29 cellular contexts compared by ENCODE assay signal in the genomic region with DNA sequence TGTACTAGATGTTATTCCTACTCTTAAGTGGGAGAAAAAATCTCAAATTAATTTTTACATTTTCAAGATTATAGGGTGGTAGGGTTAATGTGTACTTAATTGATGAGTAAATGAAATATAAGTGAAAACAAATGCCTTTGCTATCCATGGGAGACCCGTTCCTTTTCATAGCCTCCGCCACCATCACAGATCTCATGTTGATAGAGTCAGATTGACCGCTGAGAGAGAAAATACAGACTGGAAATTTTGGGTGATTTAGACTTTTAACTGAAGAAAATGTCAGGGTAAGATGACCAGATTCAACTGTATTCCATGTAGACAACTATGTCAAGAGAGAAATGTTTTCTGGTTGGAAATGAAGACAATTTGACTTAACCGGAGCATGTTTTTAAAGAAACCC.
"Had no signal": no experiment of that assay in that cellular context is flagged by ENCODE, and none has a peak within 500 bp of the region (broad histone marks: within the 10 kb centered on the region; RNA-seq: fewer than 3 reads in every experiment).

No MANE protein-coding gene starts in this region.

- ATAC-seq: activated CD4-positive, alpha-beta T cell treated with anti-CD3 and anti-CD28 coated beads for 36 hours; activated CD8-positive, alpha-beta T cell treated with anti-CD3 and anti-CD28 coated beads, Interleukin-2, amount 10 ng/mL, durations not matched to agents 7 days and 5 days; activated naive CD4-positive, alpha-beta T cell treated with anti-CD3 and anti-CD28 coated beads, Interleukin-2, amount 50 U/mL, for 72 hours; activated T-cell treated with anti-CD3 and anti-CD28 coated beads, Interleukin-2, amount 50 U/mL, for 72 hours; esophagus mucosa; heart left ventricle; T-helper 17 cell had no signal

- H3K4me1 ChIP-seq: breast epithelium, colonic mucosa had no signal

- H3K27ac ChIP-seq: ascending aorta, breast epithelium, cardiac muscle cell, colonic mucosa, heart left ventricle had no signal

- H3K36me3 Mint-ChIP-seq: activated CD4-positive, alpha-beta memory T cell treated with anti-CD3 and anti-CD28 coated beads for 36 hours; activated naive CD4-positive, alpha-beta T cell treated with anti-CD3 and anti-CD28 coated beads, Interleukin-2, amount 10 ng/mL, durations not matched to agents 7 days and 5 days; activated naive CD4-positive, alpha-beta T cell treated with anti-CD3 and anti-CD28 coated beads, Interleukin-2, amount 50 U/mL, for 72 hours; activated naive CD8-positive, alpha-beta T cell treated with anti-CD3 and anti-CD28 coated beads, Interleukin-2, amount 10 ng/mL, durations not matched to agents 7 days and 5 days; brain had no signal

- H3K27me3 Mint-ChIP-seq: activated CD4-positive, alpha-beta memory T cell treated with anti-CD3 and anti-CD28 coated beads for 36 hours; activated CD4-positive, alpha-beta T cell treated with anti-CD3 and anti-CD28 coated beads for 36 hours; activated CD4-positive, alpha-beta T cell treated with anti-CD3 and anti-CD28 coated beads, Interleukin-2, amount 10 ng/mL, durations not matched to agents 24 days and 14 days; activated naive CD4-positive, alpha-beta T cell treated with anti-CD3 and anti-CD28 coated beads, Interleukin-2, amount 10 ng/mL, durations not matched to agents 7 days and 5 days; activated T-cell treated with anti-CD3 and anti-CD28 coated beads, Interleukin-2, amount 50 U/mL, for 24 hours; T-helper 17 cell had no signal

- H3K9me3 ChIP-seq: ascending aorta, breast epithelium, colonic mucosa, heart left ventricle had no signal

- H3K36me3 ChIP-seq: ascending aorta, breast epithelium, cardiac muscle cell, colonic mucosa, heart left ventricle had no signal

- H3K27me3 ChIP-seq: ascending aorta, breast epithelium, cardiac muscle cell, colonic mucosa, heart left ventricle had no signal

- H3K9me3 Mint-ChIP-seq: activated CD4-positive, alpha-beta memory T cell treated with anti-CD3 and anti-CD28 coated beads for 36 hours; activated CD4-positive, alpha-beta T cell treated with anti-CD3 and anti-CD28 coated beads, Interleukin-2, amount 10 ng/mL, durations not matched to agents 24 days and 14 days; activated naive CD4-positive, alpha-beta T cell treated with anti-CD3 and anti-CD28 coated beads, Interleukin-2, amount 10 ng/mL, durations not matched to agents 7 days and 5 days; activated naive CD4-positive, alpha-beta T cell treated with anti-CD3 and anti-CD28 coated beads, Interleukin-2, amount 50 U/mL, for 72 hours; activated naive CD8-positive, alpha-beta T cell treated with anti-CD3 and anti-CD28 coated beads, Interleukin-2, amount 10 ng/mL, durations not matched to agents 7 days and 5 days; activated T-cell treated with anti-CD3 and anti-CD28 coated beads, Interleukin-2, amount 50 U/mL, for 24 hours; activated T-cell treated with anti-CD3 and anti-CD28 coated beads, Interleukin-2, amount 50 U/mL, for 72 hours; brain; endodermal cell; T-helper 2 cell treated with Interferon-gamma antibody and Interleukin-4, amounts not matched to agents 5 μg/mL and 100 μg/mL, for 36 hours had no signal

- DNase-seq: activated CD4-positive, alpha-beta memory T cell treated with anti-CD3 and anti-CD28 coated beads for 36 hours; activated CD4-positive, alpha-beta T cell treated with anti-CD3 and anti-CD28 coated beads for 36 hours; activated CD4-positive, alpha-beta T cell treated with anti-CD3 and anti-CD28 coated beads, Interleukin-2, amount 10 ng/mL, durations not matched to agents 24 days and 14 days; activated CD4-positive, CD25-positive, alpha-beta regulatory T cell; activated CD4-positive, CD25-positive, alpha-beta regulatory T cell treated with anti-CD3 and anti-CD28 coated beads, Interleukin-2, amount 50 U/mL, for 72 hours; activated CD8-positive, alpha-beta memory T cell treated with anti-CD3 and anti-CD28 coated beads, Interleukin-2, amount 50 U/mL, for 48 hours; activated CD8-positive, alpha-beta T cell treated with anti-CD3 and anti-CD28 coated beads, Interleukin-2, amount 10 ng/mL, durations not matched to agents 7 days and 5 days; activated gamma-delta T cell; activated naive CD4-positive, alpha-beta T cell; activated naive CD4-positive, alpha-beta T cell treated with anti-CD3 and anti-CD28 coated beads, Interleukin-2, amount 10 ng/mL, durations not matched to agents 7 days and 5 days; activated naive CD8-positive, alpha-beta T cell treated with anti-CD3 and anti-CD28 coated beads, Interleukin-2, amount 10 ng/mL, durations not matched to agents 7 days and 5 days; activated T-cell treated with anti-CD3 and anti-CD28 coated beads for 4 hours; activated T-cell treated with anti-CD3 and anti-CD28 coated beads, Interleukin-2, amount 50 U/mL, for 24 hours; activated T-cell treated with anti-CD3 and anti-CD28 coated beads, Interleukin-2, amount 50 U/mL, for 72 hours; central memory CD4-positive, alpha-beta T cell; cerebellar nuclear complex; effector memory CD4-positive, alpha-beta T cell; foreskin fibroblast; heart left ventricle; T-helper 17 cell had no signal

- H3K27ac Mint-ChIP-seq: activated CD4-positive, alpha-beta memory T cell treated with anti-CD3 and anti-CD28 coated beads for 36 hours; activated CD4-positive, alpha-beta T cell treated with anti-CD3 and anti-CD28 coated beads for 36 hours; activated CD4-positive, alpha-beta T cell treated with anti-CD3 and anti-CD28 coated beads, Interleukin-2, amount 10 ng/mL, durations not matched to agents 24 days and 14 days; activated CD8-positive, alpha-beta T cell treated with anti-CD3 and anti-CD28 coated beads, Interleukin-2, amount 10 ng/mL, durations not matched to agents 7 days and 5 days; activated naive CD4-positive, alpha-beta T cell treated with anti-CD3 and anti-CD28 coated beads, Interleukin-2, amount 10 ng/mL, durations not matched to agents 7 days and 5 days; activated naive CD4-positive, alpha-beta T cell treated with anti-CD3 and anti-CD28 coated beads, Interleukin-2, amount 50 U/mL, for 72 hours; activated naive CD8-positive, alpha-beta T cell treated with anti-CD3 and anti-CD28 coated beads, Interleukin-2, amount 10 ng/mL, durations not matched to agents 7 days and 5 days; activated T-cell treated with anti-CD3 and anti-CD28 coated beads, Interleukin-2, amount 50 U/mL, for 24 hours; activated T-cell treated with anti-CD3 and anti-CD28 coated beads, Interleukin-2, amount 50 U/mL, for 72 hours; T-helper 17 cell; T-helper 2 cell treated with Interferon-gamma antibody and Interleukin-4, amounts not matched to agents 5 μg/mL and 100 μg/mL, for 36 hours had no signal

- H3K4me3 Mint-ChIP-seq: activated CD4-positive, alpha-beta memory T cell treated with anti-CD3 and anti-CD28 coated beads for 36 hours; activated CD4-positive, alpha-beta T cell treated with anti-CD3 and anti-CD28 coated beads for 36 hours; activated CD4-positive, alpha-beta T cell treated with anti-CD3 and anti-CD28 coated beads, Interleukin-2, amount 10 ng/mL, durations not matched to agents 24 days and 14 days; activated CD8-positive, alpha-beta T cell treated with anti-CD3 and anti-CD28 coated beads, Interleukin-2, amount 10 ng/mL, durations not matched to agents 7 days and 5 days; activated naive CD4-positive, alpha-beta T cell treated with anti-CD3 and anti-CD28 coated beads, Interleukin-2, amount 10 ng/mL, durations not matched to agents 7 days and 5 days; activated naive CD8-positive, alpha-beta T cell treated with anti-CD3 and anti-CD28 coated beads, Interleukin-2, amount 10 ng/mL, durations not matched to agents 7 days and 5 days; activated T-cell treated with anti-CD3 and anti-CD28 coated beads, Interleukin-2, amount 50 U/mL, for 24 hours; activated T-cell treated with anti-CD3 and anti-CD28 coated beads, Interleukin-2, amount 50 U/mL, for 72 hours; brain; endodermal cell; T-helper 17 cell; T-helper 2 cell treated with Interferon-gamma antibody and Interleukin-4, amounts not matched to agents 5 μg/mL and 100 μg/mL, for 36 hours had no signal

- H3K4me3 ChIP-seq: ascending aorta, breast epithelium, cardiac muscle cell, colonic mucosa, heart left ventricle had no signal

- H3K4me1 Mint-ChIP-seq: activated CD4-positive, alpha-beta T cell treated with anti-CD3 and anti-CD28 coated beads for 36 hours; activated CD4-positive, alpha-beta T cell treated with anti-CD3 and anti-CD28 coated beads, Interleukin-2, amount 10 ng/mL, durations not matched to agents 24 days and 14 days; activated naive CD4-positive, alpha-beta T cell treated with anti-CD3 and anti-CD28 coated beads, Interleukin-2, amount 10 ng/mL, durations not matched to agents 7 days and 5 days; activated naive CD8-positive, alpha-beta T cell treated with anti-CD3 and anti-CD28 coated beads, Interleukin-2, amount 10 ng/mL, durations not matched to agents 7 days and 5 days; T-helper 17 cell had no signal
